In genomic region chr3:184157206-184157605, GRCh38 we compare ENCODE assay signal across 8 cellular contexts. TPM values are rescaled to one million over a fixed set of nuclear protein-coding genes. Genes with fewer than 3 reads are reported as not detected.
DNase-seq lines count a peak whose midpoint lies in the region; ATAC-seq and TF ChIP-seq lines count a peak whose summit lies in the region.

No MANE protein-coding gene starts in this region.

- no peaks in the 10 kb centered on the region for H3K9me2 ChIP-seq in PC-3 (replicated peaks; ENCODE audit: low read length)

- peaks cover 0 to 6% of the 10 kb centered on the region in 2 donors for H3K36me3 Mint-ChIP-seq in CD4-positive, alpha-beta memory T cell

- no peaks in the 10 kb centered on the region for H3K9me3 ChIP-seq in CD4-positive, alpha-beta memory T cell (ENCODE audit: control insufficient read depth in 1 of 2, low read length in 2 of 2)
- H3K9me3 ChIP-seq in PC-3 (ENCODE audit: low read length) = no peaks in the 10 kb centered on the region
- H3K9me3 ChIP-seq in osteoblast (ENCODE audit: low read depth, low read length) = no peaks in the 10 kb centered on the region

- intact Hi-C loops in CD4-positive, alpha-beta memory T cell (cut with micrococcal nuclease) = no loop called here
- intact Hi-C loops in PC-3 (cut with micrococcal nuclease) = loop anchor here (2.0 kb wide), 1 partner anchor 18 kb away; the partner anchor contains the start of gene AP2M1

- DNase-seq in CD4-positive, alpha-beta memory T cell = no peak
- DNase-seq in PC-3 (no peak), epithelial cell of esophagus (ENCODE audit: low read depth) (no peak), osteoblast (ENCODE audit: insufficient read length, low spot score, missing footprints) (no peak), NCI-H2171 treated with DMSO at 0.1 percent for 48 hours (lab: John Stamatoyannopoulos, UW) (no peak), G401 (ENCODE audit: low spot score) (no peak)
- no peak for DNase-seq in activated CD4-positive, alpha-beta T cell treated with anti-CD3 and anti-CD28 coated beads for 1 hour

- peak overlapping the region; percentile 80 to 97 (median 94) for H3K4me3 Mint-ChIP-seq in CD4-positive, alpha-beta memory T cell

- H3K27me3 ChIP-seq in CD4-positive, alpha-beta memory T cell (ENCODE audit: insufficient read depth, low read length) = no peaks in the 10 kb centered on the region
- H3K27me3 ChIP-seq in PC-3 (ENCODE audit: low read length) (no peaks in the 10 kb centered on the region), osteoblast (ENCODE audit: insufficient read depth, low read length) (no peaks in the 10 kb centered on the region)

- H3K4me1 Mint-ChIP-seq in CD4-positive, alpha-beta memory T cell = peaks cover 29 to 45% (median 35%) of the 10 kb centered on the region in 4 donors

- peaks cover 0 to 3% (median 0%) of the 10 kb centered on the region in 8 donors for H3K9me3 Mint-ChIP-seq in CD4-positive, alpha-beta memory T cell

- H3K36me3 ChIP-seq in CD4-positive, alpha-beta memory T cell (ENCODE audit: insufficient read depth, low read length) = no peaks in the 10 kb centered on the region
- H3K36me3 ChIP-seq in PC-3 (ENCODE audit: low read depth, low read length) (no peaks in the 10 kb centered on the region; the same call in 1 of the 2 replicates), osteoblast (ENCODE audit: insufficient read depth, low read length) (peaks cover 8% of the 10 kb centered on the region)

- H3F3A ChIP-seq in PC-3 (ENCODE audit: low read length, unreplicated experiment) = no peaks in the 10 kb centered on the region

- POLR2A ChIA-PET in CD4-positive, alpha-beta memory T cell (lab: Charles Lee; ENCODE audit: partially characterized antibody) = interaction anchor here (1.3 kb wide), 1 partner anchor 23 kb away, joined by 4 read pairs; no protein-coding TSS in a partner anchor
- POLR2A ChIA-PET in PC-3 (lab: Charles Lee; ENCODE audit: unreplicated experiment) = interaction anchor here (0.6 kb wide), 1 partner anchor 23 kb away, joined by 6 read pairs; no protein-coding TSS in a partner anchor

- peak overlapping the region in 6 of 7 donors; percentile 31 to 85 (median 77) for H3K27ac Mint-ChIP-seq in CD4-positive, alpha-beta memory T cell

- CTCF ChIA-PET in CD4-positive, alpha-beta memory T cell (lab: Charles Lee; ENCODE audit: partially characterized antibody) = interaction anchor here (0.6 kb wide), 1 partner anchor 38 kb away, joined by 3 read pairs; no protein-coding TSS in a partner anchor
- CTCF ChIA-PET in PC-3 (lab: Charles Lee) = no interaction called here

- no peak for TF ChIP-seq CTCF in PC-3 (conservative IDR thresholded peaks at IDR 0.05; ENCODE audit: low read depth, low read length)
- TF ChIP-seq CTCF in epithelial cell of esophagus (IDR thresholded peaks at IDR 0.05; ENCODE audit: insufficient read depth, low read depth, low read length, missing control alignments) = no peak
- no peak for TF ChIP-seq CTCF in osteoblast (IDR thresholded peaks at IDR 0.05; ENCODE audit: extremely low read depth, low read depth, low read length)

- H3K27ac ChIP-seq in CD4-positive, alpha-beta memory T cell (ENCODE audit: low read depth, low read length) = no peak overlapping the region
- H3K27ac ChIP-seq in PC-3 (ENCODE audit: low read length) (no peak overlapping the region), osteoblast (ENCODE audit: low read depth, low read length) (peak overlapping the region; percentile 73)

- H4K20me1 ChIP-seq in PC-3 (ENCODE audit: low read length) (peaks cover 9% of the 10 kb centered on the region), osteoblast (ENCODE audit: insufficient read depth, low read length) (peaks cover 32% of the 10 kb centered on the region)

- peak overlapping the region; percentile 81 for H3K9ac ChIP-seq in PC-3 (ENCODE audit: low read length)

- BruUV-seq in PC-3 (replicated peaks; lab: Mats Ljungman, UMichigan) = no TSS peak

- in situ Hi-C loops in G401 (cut with HindIII; ENCODE audit: low sequenced_read_pairs) = no loop called here

- H3K4me2 ChIP-seq in PC-3 (ENCODE audit: low read length) (peak overlapping the region; percentile 95), osteoblast (ENCODE audit: insufficient read depth, low read length) (peak overlapping the region; percentile 85)

- H2AFZ ChIP-seq in PC-3 (ENCODE audit: low read length) (no peak overlapping the region), osteoblast (ENCODE audit: low read length) (no peak overlapping the region)

- ATAC-seq in PC-3 = no peak
- ATAC-seq in GM21576 (IDR thresholded peaks at IDR 0.05; ENCODE audit: unreplicated experiment) = no peak

- H3K27me3 Mint-ChIP-seq in CD4-positive, alpha-beta memory T cell = no peaks in the 10 kb centered on the region

- H3K4me3 ChIP-seq in CD4-positive, alpha-beta memory T cell (ENCODE audit: low read length in 2 of 2) = no peak overlapping the region
- H3K4me3 ChIP-seq in PC-3 (ENCODE audit: low read length) = peak overlapping the region; percentile 90
- H3K4me3 ChIP-seq in epithelial cell of esophagus (ENCODE audit: low read length) = peak overlapping the region; percentile 82
- H3K4me3 ChIP-seq in osteoblast (ENCODE audit: insufficient read depth, low read length) = peak overlapping the region; percentile 98

- H3K79me2 ChIP-seq in PC-3 (ENCODE audit: low read length) (peaks cover 59% of the 10 kb centered on the region), osteoblast (ENCODE audit: insufficient read depth, low read length) (peaks cover 64% of the 10 kb centered on the region)

- peaks cover 32% of the 10 kb centered on the region for H3K4me1 ChIP-seq in CD4-positive, alpha-beta memory T cell (ENCODE audit: insufficient read depth, low read length)
- peaks cover 22% of the 10 kb centered on the region for H3K4me1 ChIP-seq in PC-3 (ENCODE audit: insufficient read depth, low read length)
- peaks cover 52% of the 10 kb centered on the region for H3K4me1 ChIP-seq in osteoblast (ENCODE audit: insufficient read depth, low read length)

RNA-seq across cellular contexts. Expression of gene DVL3, which starts 2.0 kb away (rescaled TPM):
- 10 to 100 TPM; 43.3 to 46.4 TPM for total RNA-seq in CD4-positive, alpha-beta memory T cell
- 10 to 100 TPM in 1 of 2 donors, 1 to 10 TPM in 1; 3.0 to 14.1 TPM for polyA plus RNA-seq in CD4-positive, alpha-beta memory T cell
- total RNA-seq in PC-3 (2014; rRNA removed) (50.6 and 56.1 TPM in 2 replicates), osteoblast (51.6 and 60.4 TPM in 2 replicates)
- total RNA-seq in G401 (2014; rRNA removed; shearing (Covaris generic)) = 41.6 and 47.0 TPM in 2 replicates

RNA-seq across cellular contexts. Expression of gene AP2M1, which starts 17.4 kb away (rescaled TPM):
- total RNA-seq in CD4-positive, alpha-beta memory T cell = 100 to 1,000 TPM; 206 to 208 TPM
- polyA plus RNA-seq in CD4-positive, alpha-beta memory T cell = 100 to 1,000 TPM; 254 to 312 TPM
- 522 and 538 TPM in 2 replicates for total RNA-seq in PC-3 (2014; rRNA removed)
- total RNA-seq in osteoblast = 375 and 427 TPM in 2 replicates
- total RNA-seq in G401 (2014; rRNA removed; shearing (Covaris generic)) = 330 and 352 TPM in 2 replicates

RNA-seq across cellular contexts. Expression of gene EIF2B5, which starts 22.0 kb away (rescaled TPM):
- 10 to 100 TPM; 82.3 to 87.6 TPM for total RNA-seq in CD4-positive, alpha-beta memory T cell
- polyA plus RNA-seq in CD4-positive, alpha-beta memory T cell = 10 to 100 TPM; 59.6 to 69.4 TPM
- total RNA-seq in PC-3 (2014; rRNA removed) = 51.3 and 57.0 TPM in 2 replicates
- 19.4 and 22.1 TPM in 2 replicates for total RNA-seq in osteoblast
- total RNA-seq in G401 (2014; rRNA removed; shearing (Covaris generic)) = 64.3 and 64.9 TPM in 2 replicates

RNA-seq across cellular contexts. Expression of gene ABCF3, which starts 28.8 kb away (rescaled TPM):
- total RNA-seq in CD4-positive, alpha-beta memory T cell = 100 to 1,000 TPM; 122 to 124 TPM
- polyA plus RNA-seq in CD4-positive, alpha-beta memory T cell = 10 to 100 TPM; 32.0 to 55.1 TPM
- total RNA-seq in PC-3 (2014; rRNA removed) = 84.7 and 85.5 TPM in 2 replicates
- 44.8 and 46.7 TPM in 2 replicates for total RNA-seq in osteoblast
- 47.0 and 63.5 TPM in 2 replicates for total RNA-seq in G401 (2014; rRNA removed; shearing (Covaris generic))

Comparison
In these comparisons a context has a peak if more than half of its experiments do, and no peak if none do; other contexts are left out.
1. H3K4me3 ChIP-seq: peak in PC-3 (single experiment), epithelial cell of esophagus (single experiment) and osteoblast (single experiment); none in CD4-positive, alpha-beta memory T cell (0 of 2).